1 cellular context compared by ENCODE assay signal in genomic region chr17:4898927-4899326, GRCh38.
TF ChIP-seq lines count a peak whose summit lies in the region.

No MANE protein-coding gene starts in this region.

TF ChIP-seq in IMR-90, 13 proteins besides CTCF, POLR2A, EP300 and RAD21:
- TF ChIP-seq CHD1 (IDR thresholded peaks at IDR 0.05; ENCODE audit: low read depth, low read length): no peak
- no peak for TF ChIP-seq SMC3 (IDR thresholded peaks at IDR 0.05; ENCODE audit: low read depth, low read length)
- TF ChIP-seq MAFK (IDR thresholded peaks at IDR 0.05; ENCODE audit: low read depth, low read length): no peak
- TF ChIP-seq NFE2L2 (IDR thresholded peaks at IDR 0.05; ENCODE audit: low read depth, low read length): no peak
- TF ChIP-seq, protein P1, sequence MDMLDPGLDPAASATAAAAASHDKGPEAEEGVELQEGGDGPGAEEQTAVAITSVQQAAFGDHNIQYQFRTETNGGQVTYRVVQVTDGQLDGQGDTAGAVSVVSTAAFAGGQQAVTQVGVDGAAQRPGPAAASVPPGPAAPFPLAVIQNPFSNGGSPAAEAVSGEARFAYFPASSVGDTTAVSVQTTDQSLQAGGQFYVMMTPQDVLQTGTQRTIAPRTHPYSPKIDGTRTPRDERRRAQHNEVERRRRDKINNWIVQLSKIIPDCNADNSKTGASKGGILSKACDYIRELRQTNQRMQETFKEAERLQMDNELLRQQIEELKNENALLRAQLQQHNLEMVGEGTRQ (IDR thresholded peaks at IDR 0.05; ENCODE audit: low read depth, low read length): no peak
- no peak for TF ChIP-seq RCOR1 (IDR thresholded peaks at IDR 0.05; ENCODE audit: insufficient replicate concordance, low read length)
- TF ChIP-seq FOS (IDR thresholded peaks at IDR 0.05; ENCODE audit: low read depth, low read length): no peak
